In genomic region chr16:58020628-58021521, GRCh38 we compare ENCODE assay signal across 8 cellular contexts. TPM values are rescaled to one million over a fixed set of nuclear protein-coding genes. Genes with fewer than 3 reads are reported as not detected.
DNase-seq lines count a peak whose midpoint lies in the region; ATAC-seq and TF ChIP-seq lines count a peak whose summit lies in the region.

No MANE protein-coding gene starts in this region.

- no peak overlapping the region for H3K4me3 ChIP-seq in esophagus muscularis mucosa
- H3K4me3 ChIP-seq in neural cell (ENCODE audit: low read length): no peak overlapping the region

- no peaks in the 10 kb centered on the region for H4K20me1 ChIP-seq in neural cell (ENCODE audit: insufficient read depth)

- H3K9me3 ChIP-seq in esophagus muscularis mucosa (no peaks in the 10 kb centered on the region), neural cell (ENCODE audit: low read length) (no peaks in the 10 kb centered on the region)

- ATAC-seq in HG03135 (IDR thresholded peaks at IDR 0.05; ENCODE audit: unreplicated experiment) (no peak), GM18861 (IDR thresholded peaks at IDR 0.05; ENCODE audit: unreplicated experiment) (no peak)

- H3K27me3 ChIP-seq in esophagus muscularis mucosa (no peaks in the 10 kb centered on the region), neural cell (ENCODE audit: insufficient read depth, low read depth, low read length) (no peaks in the 10 kb centered on the region)

- peaks cover 18 to 35% (median 28%) of the 10 kb centered on the region in 4 donors for H3K36me3 ChIP-seq in esophagus muscularis mucosa
- no peaks in the 10 kb centered on the region for H3K36me3 ChIP-seq in neural cell (ENCODE audit: insufficient read depth, low read length)

- intact Hi-C loops in esophagus muscularis mucosa (cut with DNase I): loop anchor here (5.0 kb wide), 2 partner anchors 176 to 466 kb away; partner anchors contain the start of gene CSNK2A2

- peak; percentile 93 for TF ChIP-seq RAD21 in neural cell (conservative IDR thresholded peaks at IDR 0.05)

- no peaks in the 10 kb centered on the region for H3F3A ChIP-seq in neural cell (ENCODE audit: insufficient read depth, low read length, poor library complexity, severe bottlenecking)

- peak overlapping the region; percentile 32 for H3K9ac ChIP-seq in neural cell (ENCODE audit: low read length)

- H3K79me2 ChIP-seq in neural cell (replicated peaks; ENCODE audit: insufficient read depth, low read length): peaks cover 3% of the 10 kb centered on the region

- no peak overlapping the region for H3K4me2 ChIP-seq in neural cell (ENCODE audit: low read length)

- H2AFZ ChIP-seq in neural cell (ENCODE audit: low read depth, low read length): no peak overlapping the region

- H3K4me1 ChIP-seq in esophagus muscularis mucosa: peaks cover 32 to 49% (median 44%) of the 10 kb centered on the region in 4 donors

- no peaks in the 10 kb centered on the region for H3K9me2 ChIP-seq in neural cell (ENCODE audit: insufficient read depth, low read length)

- no peak for TF ChIP-seq POLR2A in esophagus muscularis mucosa (IDR thresholded peaks at IDR 0.05; ENCODE audit: low read depth)

- TF ChIP-seq EP300 in esophagus muscularis mucosa (IDR thresholded peaks at IDR 0.05) (no peak), neural cell (conservative IDR thresholded peaks at IDR 0.05; ENCODE audit: poor library complexity, severe bottlenecking) (no peak)

- peak; percentile 66 to 88 (median 82) for TF ChIP-seq CTCF in esophagus muscularis mucosa (IDR thresholded peaks at IDR 0.05)
- TF ChIP-seq CTCF in neural cell (IDR thresholded peaks at IDR 0.05; ENCODE audit: poor library complexity, severe bottlenecking): peak; percentile 97

- DNase-seq in activated gamma-delta T cell treated with Interleukin-2 at 50 U/mL for 16 hours: peak; percentile 64
- DNase-seq in activated gamma-delta T cell (lab: John Stamatoyannopoulos, UW): no peak
- peak; percentile 45 for DNase-seq in NCI-H2227 (lab: John Stamatoyannopoulos, UW; ENCODE audit: unreplicated experiment)
- peak; percentile 54 for DNase-seq in activated T-cell treated with anti-CD3 and anti-CD28 coated beads for 4 hours
- no peak for DNase-seq in esophagus muscularis mucosa (ENCODE audit: extremely low spot score)

- WGBS in esophagus muscularis mucosa: 52% methylated on average over 8 of the region's 8 CpGs

- H3K27ac ChIP-seq in esophagus muscularis mucosa (replicated peaks in 1 of 4): no peak overlapping the region
- no peak overlapping the region for H3K27ac ChIP-seq in neural cell (ENCODE audit: low read length)

TF ChIP-seq in neural cell, 6 proteins besides CTCF, POLR2A, EP300 and RAD21:
- peak; percentile 93 for TF ChIP-seq SMC3 (conservative IDR thresholded peaks at IDR 0.05; ENCODE audit: poor library complexity)
- TF ChIP-seq EZH2 (IDR thresholded peaks at IDR 0.05; ENCODE audit: borderline replicate concordance, insufficient read depth, low read length, poor library complexity, severe bottlenecking): no peak

RNA-seq across cellular contexts. Expression of gene MMP15, which starts 4.7 kb away (rescaled TPM):
- 10 to 100 TPM in 2 of 4 donors, 1 to 10 TPM in 2; 3.8 to 16.3 (median 8.7) TPM for total RNA-seq in esophagus muscularis mucosa
- polyA plus RNA-seq in neural cell: 18.5 and 18.7 TPM in 2 replicates
- 31.1 and 36.5 TPM in 2 replicates for polyA minus RNA-seq in neural cell

RNA-seq across cellular contexts. Expression of gene USB1, which starts 19.7 kb away (rescaled TPM):
- total RNA-seq in esophagus muscularis mucosa: 10 to 100 TPM; 31.5 to 51.1 (median 33.3) TPM
- 25.7 and 47.0 TPM in 2 replicates for polyA plus RNA-seq in neural cell
- polyA minus RNA-seq in neural cell: 20.7 and 28.8 TPM in 2 replicates

RNA-seq across cellular contexts. Expression of gene ZNF319, which starts 20.4 kb away (rescaled TPM):
- 10 to 100 TPM in 2 of 4 donors, 1 to 10 TPM in 2; 7.1 to 20.9 (median 12.8) TPM for total RNA-seq in esophagus muscularis mucosa
- 5.1 and 7.0 TPM in 2 replicates for polyA plus RNA-seq in neural cell
- polyA minus RNA-seq in neural cell: 10.7 and 14.5 TPM in 2 replicates

RNA-seq across cellular contexts. Expression of gene CNGB1, which starts 49.9 kb away (rescaled TPM):
- total RNA-seq in esophagus muscularis mucosa: under 1 TPM; under 0.01 to 0.97 (median 0.31) TPM
- 19.1 and 20.7 TPM in 2 replicates for polyA plus RNA-seq in neural cell
- 14.5 and 22.2 TPM in 2 replicates for polyA minus RNA-seq in neural cell

Comparison
In these comparisons a context has a peak if more than half of its experiments do, and no peak if none do; other contexts are left out.
1. DNase-seq: peak in activated gamma-delta T cell treated with Interleukin-2 at 50 U/mL for 16 hours (single experiment), NCI-H2227 (single experiment) and activated T-cell treated with anti-CD3 and anti-CD28 coated beads for 4 hours (single experiment); none in activated gamma-delta T cell (single experiment) and esophagus muscularis mucosa (single experiment).